Comparison of ENCODE assay signal across 6 cellular contexts in the genomic region with DNA sequence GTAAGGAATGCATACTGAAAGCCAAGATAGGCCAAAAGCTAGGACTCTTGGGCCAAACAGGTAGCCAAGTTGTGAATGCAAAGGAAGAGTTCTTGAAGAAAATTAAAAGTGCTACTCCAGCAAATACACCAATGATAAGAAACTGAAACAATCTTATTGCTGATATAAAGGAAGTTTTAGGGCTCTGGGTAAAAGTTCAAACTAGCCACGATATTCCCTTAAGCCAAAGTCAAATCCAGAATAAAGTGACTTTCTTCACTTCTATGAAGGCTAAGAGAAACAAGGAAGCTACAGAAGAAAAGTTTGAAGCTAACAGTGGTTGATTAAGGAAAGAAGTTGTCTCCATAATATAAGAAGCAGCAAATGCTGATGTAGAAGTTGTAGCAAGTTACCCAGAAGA.
"Had no signal": no experiment of that assay in that cellular context is flagged by ENCODE, and none has a peak within 500 bp of the region (broad histone marks: within the 10 kb centered on the region; RNA-seq: fewer than 3 reads in every experiment).

No MANE protein-coding gene starts in this region.

- H3K4me3 Mint-ChIP-seq: IgD-negative memory B cell had no signal

- H3K27ac ChIP-seq: HL-60 had no signal

- H3K4me3 ChIP-seq: K562 had no signal

- H3K27me3 Mint-ChIP-seq: IgD-negative memory B cell had no signal

- H3K27ac Mint-ChIP-seq: IgD-negative memory B cell had no signal

- H3K36me3 Mint-ChIP-seq: IgD-negative memory B cell had no signal

- ATAC-seq: HepG2, K562 had no signal

- H3K4me1 Mint-ChIP-seq: IgD-negative memory B cell had no signal

- DNase-seq: IMR-90, KBM-7 had no signal
